ENCODE assay signal across 12 cellular contexts in genomic region chr17:62625870-62626200, GRCh38. TPM values are rescaled to one million over a fixed set of nuclear protein-coding genes. Genes with fewer than 3 reads are reported as not detected.
DNase-seq lines count a peak whose midpoint lies in the region; ATAC-seq, FAIRE-seq and TF ChIP-seq lines count a peak whose summit lies in the region.
"Had no signal": no experiment of that assay in that cellular context is flagged by ENCODE, and none has a peak within 500 bp of the region (broad histone marks: within the 10 kb centered on the region; RNA-seq: fewer than 3 reads in every experiment).

No MANE protein-coding gene starts in this region.

- no peak overlapping the region for H2AFZ ChIP-seq in H1 (ENCODE audit: low read length)
- no peak overlapping the region for H2AFZ ChIP-seq in osteoblast (ENCODE audit: low read length)
- H2AFZ ChIP-seq in mammary epithelial cell (ENCODE audit: low read depth, low read length) = no peak overlapping the region

- no peak overlapping the region for H4K5ac ChIP-seq in H1 (ENCODE audit: insufficient read length, low read depth, low read length)

- H2BK5ac ChIP-seq in H1 (ENCODE audit: low read depth, low read length) = no peak overlapping the region

- H3K4me2 ChIP-seq in H1 (ENCODE audit: insufficient read depth in 1 of 2, low read depth in 2 of 2, low read length in 2 of 2) (no peak overlapping the region; a peak in 1 of 4 replicates), osteoblast (ENCODE audit: insufficient read depth, low read length) (no peak overlapping the region), mammary epithelial cell (ENCODE audit: insufficient read depth, low read depth, low read length) (no peak overlapping the region)

- no peak for ATAC-seq in CD8-positive, alpha-beta T cell

- CTCF ChIA-PET in CD8-positive, alpha-beta T cell (lab: Charles Lee) = no interaction called here
- CTCF ChIA-PET in H1 (lab: Charles Lee; ENCODE audit: partially characterized antibody) (interaction anchor here (0.6 to 1.8 kb wide), 2 partner anchors 13 to 153 kb away, joined by 3 to 8 read pairs; no protein-coding TSS in a partner anchor), mammary epithelial cell (lab: Charles Lee; ENCODE audit: low non-redundant PET) (interaction anchor here (0.5 kb wide), 1 partner anchor 73 kb away, joined by 3 read pairs; no protein-coding TSS in a partner anchor)

- H2BK120ac ChIP-seq in H1 (replicated peaks; ENCODE audit: low read depth, low read length) = no peak overlapping the region

- TF ChIP-seq CTCF in CD8-positive, alpha-beta T cell (IDR thresholded peaks at IDR 0.05) = no peak
- TF ChIP-seq CTCF in H1 (IDR thresholded peaks at IDR 0.05; ENCODE audit: control extremely low read depth in 1 of 3, insufficient read depth in 1 of 3, low read depth in 1 of 3, low read length in 3 of 3) (no peak), osteoblast (IDR thresholded peaks at IDR 0.05; ENCODE audit: extremely low read depth, low read depth, low read length) (no peak), mammary epithelial cell (conservative IDR thresholded peaks at IDR 0.05 in 1 of 2, IDR thresholded peaks at IDR 0.05 in 1 of 2; ENCODE audit: extremely low read depth in 1 of 2, insufficient read depth in 1 of 2, low read depth in 1 of 2, low read length in 2 of 2) (no peak)

- no peaks in the 10 kb centered on the region for H3K36me3 ChIP-seq in CD8-positive, alpha-beta T cell (ENCODE audit: insufficient read depth, low read length)
- H3K36me3 ChIP-seq in H1 (ENCODE audit: control insufficient read depth in 2 of 4, insufficient read depth in 4 of 4, low read length in 3 of 4) (no peaks in the 10 kb centered on the region), osteoblast (ENCODE audit: insufficient read depth, low read length) (peaks cover 4% of the 10 kb centered on the region), mammary epithelial cell (ENCODE audit: insufficient read depth, low read length) (no peaks in the 10 kb centered on the region)

- no peak overlapping the region for H3K56ac ChIP-seq in H1 (replicated peaks; ENCODE audit: insufficient read length, low read depth, low read length)

- FAIRE-seq in H1 (lab: Jason Lieb, UNC) = no peak

- H3K9me3 ChIP-seq in CD8-positive, alpha-beta T cell (ENCODE audit: low read length) = no peaks in the 10 kb centered on the region
- H3K9me3 ChIP-seq in H1 (ENCODE audit: insufficient read depth in 2 of 2, low read depth in 1 of 2, low read length in 1 of 2) = no peaks in the 10 kb centered on the region
- no peaks in the 10 kb centered on the region for H3K9me3 ChIP-seq in osteoblast (ENCODE audit: low read depth, low read length)
- no peaks in the 10 kb centered on the region for H3K9me3 ChIP-seq in mammary epithelial cell (replicated peaks; ENCODE audit: insufficient read depth, low read length)

- dilution Hi-C loops in mammary epithelial cell (cut with HindIII; ENCODE audit: low sequenced_read_pairs) = no loop called here

- H3K14ac ChIP-seq in H1 (ENCODE audit: insufficient read length) = no peak overlapping the region

- H3K4me3 ChIP-seq in CD8-positive, alpha-beta T cell (ENCODE audit: low read depth, low read length) = no peak overlapping the region
- H3K4me3 ChIP-seq in H1 (ENCODE audit: extremely low read depth in 1 of 4, insufficient read depth in 2 of 4, low read depth in 3 of 4, low read length in 4 of 4) (no peak overlapping the region), osteoblast (ENCODE audit: insufficient read depth, low read length) (no peak overlapping the region), mammary epithelial cell (replicated peaks in 1 of 3; ENCODE audit: insufficient read depth in 1 of 3, low read depth in 2 of 3, low read length in 3 of 3) (no peak overlapping the region)

- no peaks in the 10 kb centered on the region for H4K20me1 ChIP-seq in H1 (replicated peaks in 1 of 2; ENCODE audit: control insufficient read depth in 1 of 2, insufficient read depth in 2 of 2, low read length in 2 of 2)
- peaks cover 21% of the 10 kb centered on the region for H4K20me1 ChIP-seq in osteoblast (ENCODE audit: insufficient read depth, low read length)
- H4K20me1 ChIP-seq in mammary epithelial cell (ENCODE audit: insufficient read depth, low read length) = no peaks in the 10 kb centered on the region

- TF ChIP-seq POLR2A in H1 (IDR thresholded peaks at IDR 0.05; ENCODE audit: control extremely low read depth in 1 of 2, low read depth in 2 of 2, low read length in 2 of 2) = no peak

- H3K79me2 ChIP-seq in H1 (ENCODE audit: control insufficient read depth in 1 of 2, insufficient read depth in 2 of 2, low read length in 2 of 2) (peaks cover 0 to 16% of the 10 kb centered on the region in 2 experiments; a peak in 1 of 4 replicates), osteoblast (ENCODE audit: insufficient read depth, low read length) (peaks cover 28% of the 10 kb centered on the region), mammary epithelial cell (ENCODE audit: insufficient read depth, low read length) (peaks cover 37% of the 10 kb centered on the region)

- no peak for TF ChIP-seq RAD21 in H1 (IDR thresholded peaks at IDR 0.05 in 1 of 2, conservative IDR thresholded peaks at IDR 0.05 in 1 of 2; ENCODE audit: low read depth in 2 of 2, low read length in 2 of 2)

- peaks cover 4% of the 10 kb centered on the region for H3K36me3 Mint-ChIP-seq in CD8-positive, alpha-beta T cell

- in situ Hi-C loops in mammary epithelial cell (cut with MboI; ENCODE audit: low sequenced_read_pairs in 2 of 2) = no loop called here

- peaks cover 12% of the 10 kb centered on the region; the same call in 1 of the 2 replicates for H3K23me2 ChIP-seq in H1 (ENCODE audit: low read depth, low read length)

- H3K27ac ChIP-seq in CD8-positive, alpha-beta T cell (ENCODE audit: low read depth, low read length) = no peak overlapping the region
- no peak overlapping the region for H3K27ac ChIP-seq in H1 (ENCODE audit: low read depth, low read length)
- no peak overlapping the region for H3K27ac ChIP-seq in osteoblast (ENCODE audit: low read depth, low read length)
- H3K27ac ChIP-seq in mammary epithelial cell (ENCODE audit: insufficient read depth, low read depth, low read length) = no peak overlapping the region
- H3K27ac ChIP-seq: epithelial cell of prostate had no signal

- H2BK12ac ChIP-seq in H1 (ENCODE audit: low read depth, low read length) = peak overlapping the region; percentile 78; the same call in 1 of the 2 replicates

- H3K4me1 Mint-ChIP-seq in CD8-positive, alpha-beta T cell (ENCODE audit: low read depth) = peaks cover 14% of the 10 kb centered on the region

- no peaks in the 10 kb centered on the region for H3K9me3 Mint-ChIP-seq in CD8-positive, alpha-beta T cell

- H2AK5ac ChIP-seq in H1 (ENCODE audit: low read depth, low read length) = no peak overlapping the region; the same call in 1 of the 2 replicates

- H3K18ac ChIP-seq in H1 (ENCODE audit: extremely low read depth, low read length) = peak overlapping the region; percentile 36; the same call in 1 of the 2 replicates

- TF ChIP-seq EP300 in H1 (IDR thresholded peaks at IDR 0.05; ENCODE audit: borderline replicate concordance in 1 of 2, low read depth in 2 of 2, low read length in 2 of 2) = no peak

- H3K27ac Mint-ChIP-seq in CD8-positive, alpha-beta T cell = no peak overlapping the region

- H3K27me3 ChIP-seq in CD8-positive, alpha-beta T cell (ENCODE audit: insufficient read depth, low read length) = no peaks in the 10 kb centered on the region
- H3K27me3 ChIP-seq in H1 (replicated peaks in 1 of 4; ENCODE audit: control insufficient read depth in 3 of 4, extremely low read depth in 1 of 4, insufficient read depth in 3 of 4, low read length in 3 of 4) (peaks cover 0 to 2% (median 0%) of the 10 kb centered on the region in 4 experiments; a peak in 2 of 7 replicates), osteoblast (ENCODE audit: insufficient read depth, low read length) (no peaks in the 10 kb centered on the region), mammary epithelial cell (ENCODE audit: insufficient read depth, low read length) (no peaks in the 10 kb centered on the region)

- no peak overlapping the region for H3K4ac ChIP-seq in H1 (replicated peaks; ENCODE audit: insufficient read length, low read depth, low read length)

- H3K23ac ChIP-seq in H1 (ENCODE audit: insufficient read length) = no peak overlapping the region

- H3K9ac ChIP-seq in H1 (replicated peaks in 1 of 4; ENCODE audit: extremely low read depth in 1 of 4, low read depth in 3 of 4, low read length in 3 of 4) (no peak overlapping the region), mammary epithelial cell (ENCODE audit: insufficient read depth, low read length) (no peak overlapping the region)

- intact Hi-C loops in CD8-positive, alpha-beta T cell (cut with DNase I, micrococcal nuclease) = no loop called here
- intact Hi-C loops in mammary epithelial cell (cut with micrococcal nuclease) = loop anchor here (2.0 kb wide), 1 partner anchor 25 kb away; no protein-coding TSS in a partner anchor

- H3K27me3 Mint-ChIP-seq in CD8-positive, alpha-beta T cell (ENCODE audit: low read depth) = peaks cover 7% of the 10 kb centered on the region

- H4K91ac ChIP-seq in H1 (replicated peaks; ENCODE audit: insufficient read length, low read length) = no peak overlapping the region

- 82% methylated on average over 4 of the region's 4 CpGs; no CpG with 5 or more reads in 1 of the 2 experiments for WGBS in H1 (ENCODE audit: extremely low coverage in 1 of 2, insufficient coverage in 1 of 2, insufficient read length in 1 of 2, insufficient replicate concordance in 2 of 2, low coverage in 1 of 2, low lambda C conversion rate in 2 of 2, missing lambda C conversion rate in 1 of 2), 2 experiments
- 93% methylated on average over 2 of the region's 4 CpGs for WGBS in mammary epithelial cell (ENCODE audit: low coverage, missing lambda C conversion rate)

- peaks cover 7% of the 10 kb centered on the region for H3K4me1 ChIP-seq in CD8-positive, alpha-beta T cell (ENCODE audit: insufficient read depth, low read length)
- H3K4me1 ChIP-seq in H1 (replicated peaks in 1 of 4; ENCODE audit: control insufficient read depth in 3 of 4, insufficient read depth in 4 of 4, low read length in 3 of 4) (peaks cover 5 to 23% (median 18%) of the 10 kb centered on the region in 4 experiments), osteoblast (ENCODE audit: insufficient read depth, low read length) (peaks cover 31% of the 10 kb centered on the region), mammary epithelial cell (ENCODE audit: insufficient read depth, low read length) (peaks cover 33% of the 10 kb centered on the region)

- POLR2A ChIA-PET in CD8-positive, alpha-beta T cell (lab: Charles Lee) = no interaction called here
- POLR2A ChIA-PET in H1 (lab: Charles Lee; ENCODE audit: partially characterized antibody) = interaction anchor here (0.6 to 1.3 kb wide), 3 partner anchors 9 to 986 kb away, joined by 3 to 5 read pairs (median 5); no protein-coding TSS in a partner anchor

- H2BK20ac ChIP-seq in H1 (ENCODE audit: low read length) = no peak overlapping the region

- H4K8ac ChIP-seq in H1 (ENCODE audit: extremely low read depth, insufficient read depth, low read length) = no peak overlapping the region; the same call in 1 of the 2 replicates

- H2BK15ac ChIP-seq in H1 (ENCODE audit: low read length) = no peak overlapping the region

- no peaks in the 10 kb centered on the region for H3K79me1 ChIP-seq in H1 (ENCODE audit: low read depth, low read length)

- BruUV-seq in mammary epithelial cell (replicated peaks; lab: Mats Ljungman, UMichigan) = no TSS peak

- peak overlapping the region; percentile 83 for H3K4me3 Mint-ChIP-seq in CD8-positive, alpha-beta T cell

- no peak for DNase-seq in CD8-positive, alpha-beta T cell
- DNase-seq in HCEC 1CT = peak; percentile 24
- DNase-seq in H1 (ENCODE audit: low read depth in 1 of 2, low spot score in 2 of 2) = no peak
- DNase-seq in osteoblast (ENCODE audit: insufficient read length, low spot score, missing footprints) = peak; percentile 58
- DNase-seq in activated CD4-positive, CD25-positive, alpha-beta regulatory T cell (lab: John Stamatoyannopoulos, UW) = no peak
- no peak for DNase-seq in dedifferentiated amniotic fluid mesenchymal stem cell (ENCODE audit: extremely low spot score)
- no peak for DNase-seq in mammary epithelial cell
- DNase-seq: COR-L47; NCI-H187; NK-92 treated with Interleukin-12 subunit alpha and Interleukin-12 subunit beta, amount 100 ng/mL, for 24 hours; stimulated activated CD8-positive, alpha-beta memory T cell treated with anti-CD3 and anti-CD28 coated beads, Interleukin-4, amount 100 ng/mL, for 48 hours had no signal

RNA-seq across cellular contexts. Expression of gene MRC2, which starts 1.6 kb away (rescaled TPM):
- total RNA-seq in CD8-positive, alpha-beta T cell = 1 to 10 TPM; 5.6 to 5.9 TPM
- total RNA-seq in H1 (2021; fragmentation: NEBNext Ultra II Directional; extraction: Animal tissue kit (Norgen Biotek cat#: 25700)) = 23.0 and 24.2 TPM in 2 replicates
- polyA plus RNA-seq in H1 (2011; rRNA removed) (7.0 and 17.2 TPM in 2 replicates), mammary epithelial cell (64.3 TPM)
- 10.9 TPM for polyA plus RNA-seq in H1 (2011; cell fraction: cytosol; rRNA removed)
- polyA plus RNA-seq in H1 (2011; cell fraction: nucleus; rRNA removed) = 82.7 TPM
- polyA plus RNA-seq in H1 (2012, experiment 1 of 2) = 12.5 to 19.6 TPM (median 17.8 TPM) in 4 replicates
- polyA plus RNA-seq in H1 (2012, experiment 2 of 2) = 14.4 TPM
- 25.8 TPM for polyA plus RNA-seq in H1 (2013, experiment 1 of 2)
- polyA plus RNA-seq in H1 (2013, experiment 2 of 2) = 22.6 TPM
- polyA minus RNA-seq in H1 (2011; rRNA and poly(A)+ RNA removed) = 10.5 and 11.7 TPM in 2 replicates
- polyA minus RNA-seq in H1 (2011; cell fraction: cytosol; rRNA and poly(A)+ RNA removed) = 17.7 TPM
- 26.9 TPM for polyA minus RNA-seq in H1 (2011; cell fraction: nucleus; rRNA and poly(A)+ RNA removed)
- total RNA-seq in osteoblast (443 and 552 TPM in 2 replicates), mammary epithelial cell (100 to 1,000 TPM; 147 to 512 TPM)
- polyA minus RNA-seq in mammary epithelial cell = 74.0 TPM

Comparison
In these comparisons a context has a peak if more than half of its experiments do, and no peak if none do; other contexts are left out.
1. DNase-seq: peak in HCEC 1CT (single experiment) and osteoblast (single experiment); none in CD8-positive, alpha-beta T cell (0 of 7), H1 (0 of 2), activated CD4-positive, CD25-positive, alpha-beta regulatory T cell (0 of 4), dedifferentiated amniotic fluid mesenchymal stem cell (single experiment) and mammary epithelial cell (single experiment).